Comparison of ENCODE assay signal across 19 cellular contexts in genomic region chr11:15118431-15118830, GRCh38. TPM values are rescaled to one million over a fixed set of nuclear protein-coding genes. Genes with fewer than 3 reads are reported as not detected.
A peak's percentile ranks its signal among the peaks of the same experiment; 100 is the strongest.
DNase-seq lines count a peak whose midpoint lies in the region; ATAC-seq and FAIRE-seq lines count a peak whose summit lies in the region.
"Had no signal": no experiment of that assay in that cellular context is flagged by ENCODE, and none has a peak within 500 bp of the region (broad histone marks: within the 10 kb centered on the region; RNA-seq: fewer than 3 reads in every experiment).

No MANE protein-coding gene starts in this region.

- H3K27me3 Mint-ChIP-seq in immature natural killer cell (ENCODE audit: low read depth in 3 of 3): peaks cover 2 to 15% (median 9%) of the 10 kb centered on the region in 3 donors

- ATAC-seq in HG03565 (IDR thresholded peaks at IDR 0.05; ENCODE audit: unreplicated experiment): peak; percentile 42
- ATAC-seq: left colon, Panc1 had no signal

- H3K27ac ChIP-seq in neuronal stem cell (replicated peaks; ENCODE audit: low read length): no peak overlapping the region
- H3K27ac ChIP-seq: 22Rv1, upper lobe of left lung had no signal

- H3K4me3 Mint-ChIP-seq in immature natural killer cell: no peak overlapping the region
- H3K4me3 Mint-ChIP-seq: mesothelial cell of epicardium; stimulated activated naive CD8-positive, alpha-beta T cell treated with anti-CD3 and anti-CD28 coated beads, Interleukin-15, Interleukin-2, amounts not matched to agents 100 ng/mL and 50 ng/mL, for 24 hours had no signal

- peak; percentile 55 for FAIRE-seq in GM19239 (lab: Jason Lieb, UNC)

- H3K14ac ChIP-seq in neuronal stem cell (ENCODE audit: low read length): no peak overlapping the region

- no peak overlapping the region for H4K8ac ChIP-seq in neuronal stem cell (ENCODE audit: low read depth, low read length)

- no peaks in the 10 kb centered on the region for H3K36me3 Mint-ChIP-seq in immature natural killer cell
- H3K36me3 Mint-ChIP-seq: mesothelial cell of epicardium had no signal

- H2AFZ ChIP-seq in neuronal stem cell (ENCODE audit: low read length): no peak overlapping the region

- no peak overlapping the region for H2AK5ac ChIP-seq in neuronal stem cell (ENCODE audit: low read depth, low read length)

- no peaks in the 10 kb centered on the region for H3K9me3 Mint-ChIP-seq in immature natural killer cell
- H3K9me3 Mint-ChIP-seq: mesothelial cell of epicardium; stimulated activated naive CD8-positive, alpha-beta T cell treated with anti-CD3 and anti-CD28 coated beads, Interleukin-15, Interleukin-2, amounts not matched to agents 100 ng/mL and 50 ng/mL, for 24 hours had no signal

- no peak overlapping the region for H3K9ac ChIP-seq in neuronal stem cell (ENCODE audit: low read depth, low read length, poor library complexity)

- H4K91ac ChIP-seq in neuronal stem cell (ENCODE audit: low read depth, low read length, poor library complexity): no peak overlapping the region

- H3K4me1 ChIP-seq in neuronal stem cell (ENCODE audit: control insufficient read depth in 2 of 2, insufficient read depth in 1 of 2, low read depth in 1 of 2, low read length in 2 of 2): peaks cover 0 to 7% of the 10 kb centered on the region in 2 donors

- H3K79me1 ChIP-seq in neuronal stem cell (ENCODE audit: low read depth, low read length): no peaks in the 10 kb centered on the region

- no peaks in the 10 kb centered on the region for H3K36me3 ChIP-seq in neuronal stem cell (replicated peaks in 1 of 2; ENCODE audit: control insufficient read depth in 2 of 2, insufficient read depth in 2 of 2, low read length in 2 of 2)
- H3K36me3 ChIP-seq: upper lobe of left lung had no signal

- peaks cover 0 to 24% (median 11%) of the 10 kb centered on the region in 3 experiments for H3K27me3 ChIP-seq in neuronal stem cell (ENCODE audit: control insufficient read depth in 3 of 3, insufficient read depth in 3 of 3, low read depth in 1 of 3, low read length in 3 of 3)

- H3K4me1 Mint-ChIP-seq in immature natural killer cell: peaks cover 24 to 46% of the 10 kb centered on the region in 2 donors

- H2BK120ac ChIP-seq in neuronal stem cell (ENCODE audit: low read depth, low read length): no peak overlapping the region

- no peak overlapping the region for H3K18ac ChIP-seq in neuronal stem cell (ENCODE audit: low read length)

- no peak overlapping the region for H3K4me3 ChIP-seq in neuronal stem cell (ENCODE audit: low read length in 2 of 2)
- H3K4me3 ChIP-seq: upper lobe of left lung had no signal

- DNase-seq in NK-92 treated with Interleukin-12 subunit alpha and Interleukin-12 subunit beta, amount 100 ng/mL, for 24 hours (lab: John Stamatoyannopoulos, UW): peak; percentile 23
- DNase-seq in NK-92 (lab: John Stamatoyannopoulos, UW; ENCODE audit: unreplicated experiment): no peak
- no peak for DNase-seq in GM19239 (ENCODE audit: insufficient read length, low spot score)
- peak; percentile 15 to 40 (median 34) for DNase-seq in immature natural killer cell
- DNase-seq in HPDE6-E6E7 (ENCODE audit: extremely low spot score): no peak
- no peak for DNase-seq in neuronal stem cell (ENCODE audit: low spot score)
- DNase-seq in dedifferentiated amniotic fluid mesenchymal stem cell (ENCODE audit: extremely low spot score): no peak
- DNase-seq: GDM1, KBM-7, left colon, NCI-H1092 treated with DMSO at 0.1 percent for 48 hours, NCI-H774 had no signal

- no peaks in the 10 kb centered on the region for H3K9me3 ChIP-seq in neuronal stem cell (replicated peaks in 1 of 2; ENCODE audit: control insufficient read depth in 2 of 2, insufficient read depth in 1 of 2, low read depth in 1 of 2, low read length in 2 of 2)
- H3K9me3 ChIP-seq: upper lobe of left lung had no signal

- peak overlapping the region in 1 of 6 donors; percentile 66 for H3K27ac Mint-ChIP-seq in immature natural killer cell
- H3K27ac Mint-ChIP-seq: mesothelial cell of epicardium; stimulated activated naive CD8-positive, alpha-beta T cell treated with anti-CD3 and anti-CD28 coated beads, Interleukin-15, Interleukin-2, amounts not matched to agents 100 ng/mL and 50 ng/mL, for 24 hours had no signal

- no peak overlapping the region for H2BK12ac ChIP-seq in neuronal stem cell (ENCODE audit: low read length)

- H3K4ac ChIP-seq in neuronal stem cell (ENCODE audit: low read length): no peak overlapping the region

- no peak overlapping the region for H3K4me2 ChIP-seq in neuronal stem cell (ENCODE audit: insufficient read depth, low read length, poor library complexity, severe bottlenecking)

- no peak overlapping the region for H2BK5ac ChIP-seq in neuronal stem cell (ENCODE audit: low read length)

- no peak overlapping the region for H2BK15ac ChIP-seq in neuronal stem cell (ENCODE audit: low read length)

- no peak overlapping the region for H3K23ac ChIP-seq in neuronal stem cell (ENCODE audit: low read depth, low read length, poor library complexity)

RNA-seq across cellular contexts. Expression of gene INSC, which starts 3.7 kb away (rescaled TPM):
- 1 to 10 TPM in 1 of 3 donors, under 1 TPM in 1, not detected in 1; 0.59 to 1.4 TPM for polyA plus RNA-seq in immature natural killer cell
- polyA plus RNA-seq in neuronal stem cell (2013, experiment 1 of 2): 0.10 TPM
- polyA plus RNA-seq in neuronal stem cell (2013, experiment 2 of 2): 0.19 TPM

RNA-seq across cellular contexts. Expression of gene CALCB, which starts 45.0 kb away (rescaled TPM):
- polyA plus RNA-seq in immature natural killer cell: under 1 TPM in 1 of 3 donors, not detected in 2; 0.49 TPM
- polyA plus RNA-seq in neuronal stem cell (2013, experiment 1 of 2): 1.4 TPM
- 1.3 TPM for polyA plus RNA-seq in neuronal stem cell (2013, experiment 2 of 2)
- polyA plus RNA-seq: BJ had no signal

Comparison
In these comparisons a context has a peak if more than half of its experiments do, and no peak if none do; other contexts are left out.
1. DNase-seq: peak in NK-92 treated with Interleukin-12 subunit alpha and Interleukin-12 subunit beta, amount 100 ng/mL, for 24 hours (single experiment) and immature natural killer cell (3 of 3); none in NK-92 (single experiment), GM19239 (single experiment), HPDE6-E6E7 (single experiment), neuronal stem cell (single experiment) and dedifferentiated amniotic fluid mesenchymal stem cell (single experiment).